2 cellular contexts compared by ENCODE assay signal in genomic region chr9:41802706-41803105, GRCh38.
DNase-seq lines count a peak whose midpoint lies in the region; TF ChIP-seq lines count a peak whose summit lies in the region.
"Not testable (repeated sequence)": the region's sequence is repeated elsewhere in the genome, so short reads cannot be mapped to it uniquely, and the experiment has no call there.

No MANE protein-coding gene starts in this region.

- not testable (repeated sequence) for H2AFZ ChIP-seq in Karpas-422 (ENCODE audit: low read length)

- H3K4me3 ChIP-seq in Karpas-422 (ENCODE audit: low read length), result not testable (repeated sequence)

- H3K4me2 ChIP-seq in Karpas-422 (ENCODE audit: low read depth, low read length, poor library complexity, severe bottlenecking), result not testable (repeated sequence)

- not testable (repeated sequence) for H3K9me3 Mint-ChIP-seq in osteocyte (ENCODE audit: unreplicated experiment)

- not testable (repeated sequence) for H3K27me3 Mint-ChIP-seq in osteocyte (ENCODE audit: unreplicated experiment)

- not testable (repeated sequence) for H3K9me3 ChIP-seq in Karpas-422 (ENCODE audit: low read length)

- not testable (repeated sequence) for H3K4me1 Mint-ChIP-seq in osteocyte (ENCODE audit: unreplicated experiment)

- H3K4me1 ChIP-seq in Karpas-422 (ENCODE audit: low read length), result not testable (repeated sequence)

- not testable (repeated sequence) for H3K9me2 ChIP-seq in Karpas-422 (replicated peaks; ENCODE audit: insufficient read depth, low read length)

- not testable (repeated sequence) for H3K36me3 Mint-ChIP-seq in osteocyte (ENCODE audit: unreplicated experiment)

- not testable (repeated sequence) for H3K9ac ChIP-seq in Karpas-422 (ENCODE audit: low read length)

- not testable (repeated sequence) for H3K79me2 ChIP-seq in Karpas-422 (ENCODE audit: low read length)

- TF ChIP-seq CTCF in osteocyte (IDR thresholded peaks at IDR 0.05), result not testable (repeated sequence)

- not testable (repeated sequence) for H3K4me3 Mint-ChIP-seq in osteocyte (ENCODE audit: unreplicated experiment)

- DNase-seq in Karpas-422, result peak; percentile 22
- peak; percentile 57 for DNase-seq in osteocyte (ENCODE audit: extremely low spot score, unreplicated experiment)

- H3K27me3 ChIP-seq in Karpas-422 (ENCODE audit: low read length), result not testable (repeated sequence)

- not testable (repeated sequence) for H3K36me3 ChIP-seq in Karpas-422 (ENCODE audit: insufficient read depth, low read length)

- not testable (repeated sequence) for H4K20me1 ChIP-seq in Karpas-422 (ENCODE audit: insufficient read depth, low read depth, low read length)

- H3K27ac ChIP-seq in Karpas-422 (ENCODE audit: low read length), result not testable (repeated sequence)

- H3K27ac Mint-ChIP-seq in osteocyte (ENCODE audit: unreplicated experiment), result not testable (repeated sequence)
